ENCODE assay signal across 1 cellular context in genomic region chr3:17258823-17259436, GRCh38.
TF ChIP-seq lines count a peak whose summit lies in the region.

No MANE protein-coding gene starts in this region.

TF ChIP-seq in WTC11, 78 proteins besides CTCF, POLR2A, EP300 and RAD21 (continued from another document):
- TF ChIP-seq ZNF532 (CRISPR knock-in tag; IDR thresholded peaks at IDR 0.05; ENCODE audit: borderline replicate concordance) (no peak), EMX1 (CRISPR knock-in tag; IDR thresholded peaks at IDR 0.05) (no peak), OVOL2 (CRISPR knock-in tag; IDR thresholded peaks at IDR 0.05; ENCODE audit: borderline replicate concordance) (no peak), ELF4 (CRISPR knock-in tag; IDR thresholded peaks at IDR 0.05; ENCODE audit: low read depth) (no peak)
- TF ChIP-seq, protein P1, sequence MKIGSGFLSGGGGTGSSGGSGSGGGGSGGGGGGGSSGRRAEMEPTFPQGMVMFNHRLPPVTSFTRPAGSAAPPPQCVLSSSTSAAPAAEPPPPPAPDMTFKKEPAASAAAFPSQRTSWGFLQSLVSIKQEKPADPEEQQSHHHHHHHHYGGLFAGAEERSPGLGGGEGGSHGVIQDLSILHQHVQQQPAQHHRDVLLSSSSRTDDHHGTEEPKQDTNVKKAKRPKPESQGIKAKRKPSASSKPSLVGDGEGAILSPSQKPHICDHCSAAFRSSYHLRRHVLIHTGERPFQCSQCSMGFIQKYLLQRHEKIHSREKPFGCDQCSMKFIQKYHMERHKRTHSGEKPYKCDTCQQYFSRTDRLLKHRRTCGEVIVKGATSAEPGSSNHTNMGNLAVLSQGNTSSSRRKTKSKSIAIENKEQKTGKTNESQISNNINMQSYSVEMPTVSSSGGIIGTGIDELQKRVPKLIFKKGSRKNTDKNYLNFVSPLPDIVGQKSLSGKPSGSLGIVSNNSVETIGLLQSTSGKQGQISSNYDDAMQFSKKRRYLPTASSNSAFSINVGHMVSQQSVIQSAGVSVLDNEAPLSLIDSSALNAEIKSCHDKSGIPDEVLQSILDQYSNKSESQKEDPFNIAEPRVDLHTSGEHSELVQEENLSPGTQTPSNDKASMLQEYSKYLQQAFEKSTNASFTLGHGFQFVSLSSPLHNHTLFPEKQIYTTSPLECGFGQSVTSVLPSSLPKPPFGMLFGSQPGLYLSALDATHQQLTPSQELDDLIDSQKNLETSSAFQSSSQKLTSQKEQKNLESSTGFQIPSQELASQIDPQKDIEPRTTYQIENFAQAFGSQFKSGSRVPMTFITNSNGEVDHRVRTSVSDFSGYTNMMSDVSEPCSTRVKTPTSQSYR (CRISPR knock-in tag; IDR thresholded peaks at IDR 0.05): no peak
- TF ChIP-seq, protein P2, sequence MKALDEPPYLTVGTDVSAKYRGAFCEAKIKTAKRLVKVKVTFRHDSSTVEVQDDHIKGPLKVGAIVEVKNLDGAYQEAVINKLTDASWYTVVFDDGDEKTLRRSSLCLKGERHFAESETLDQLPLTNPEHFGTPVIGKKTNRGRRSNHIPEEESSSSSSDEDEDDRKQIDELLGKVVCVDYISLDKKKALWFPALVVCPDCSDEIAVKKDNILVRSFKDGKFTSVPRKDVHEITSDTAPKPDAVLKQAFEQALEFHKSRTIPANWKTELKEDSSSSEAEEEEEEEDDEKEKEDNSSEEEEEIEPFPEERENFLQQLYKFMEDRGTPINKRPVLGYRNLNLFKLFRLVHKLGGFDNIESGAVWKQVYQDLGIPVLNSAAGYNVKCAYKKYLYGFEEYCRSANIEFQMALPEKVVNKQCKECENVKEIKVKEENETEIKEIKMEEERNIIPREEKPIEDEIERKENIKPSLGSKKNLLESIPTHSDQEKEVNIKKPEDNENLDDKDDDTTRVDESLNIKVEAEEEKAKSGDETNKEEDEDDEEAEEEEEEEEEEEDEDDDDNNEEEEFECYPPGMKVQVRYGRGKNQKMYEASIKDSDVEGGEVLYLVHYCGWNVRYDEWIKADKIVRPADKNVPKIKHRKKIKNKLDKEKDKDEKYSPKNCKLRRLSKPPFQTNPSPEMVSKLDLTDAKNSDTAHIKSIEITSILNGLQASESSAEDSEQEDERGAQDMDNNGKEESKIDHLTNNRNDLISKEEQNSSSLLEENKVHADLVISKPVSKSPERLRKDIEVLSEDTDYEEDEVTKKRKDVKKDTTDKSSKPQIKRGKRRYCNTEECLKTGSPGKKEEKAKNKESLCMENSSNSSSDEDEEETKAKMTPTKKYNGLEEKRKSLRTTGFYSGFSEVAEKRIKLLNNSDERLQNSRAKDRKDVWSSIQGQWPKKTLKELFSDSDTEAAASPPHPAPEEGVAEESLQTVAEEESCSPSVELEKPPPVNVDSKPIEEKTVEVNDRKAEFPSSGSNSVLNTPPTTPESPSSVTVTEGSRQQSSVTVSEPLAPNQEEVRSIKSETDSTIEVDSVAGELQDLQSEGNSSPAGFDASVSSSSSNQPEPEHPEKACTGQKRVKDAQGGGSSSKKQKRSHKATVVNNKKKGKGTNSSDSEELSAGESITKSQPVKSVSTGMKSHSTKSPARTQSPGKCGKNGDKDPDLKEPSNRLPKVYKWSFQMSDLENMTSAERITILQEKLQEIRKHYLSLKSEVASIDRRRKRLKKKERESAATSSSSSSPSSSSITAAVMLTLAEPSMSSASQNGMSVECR (CRISPR knock-in tag; IDR thresholded peaks at IDR 0.05; ENCODE audit: borderline replicate concordance): no peak
- TF ChIP-seq, protein P3, sequence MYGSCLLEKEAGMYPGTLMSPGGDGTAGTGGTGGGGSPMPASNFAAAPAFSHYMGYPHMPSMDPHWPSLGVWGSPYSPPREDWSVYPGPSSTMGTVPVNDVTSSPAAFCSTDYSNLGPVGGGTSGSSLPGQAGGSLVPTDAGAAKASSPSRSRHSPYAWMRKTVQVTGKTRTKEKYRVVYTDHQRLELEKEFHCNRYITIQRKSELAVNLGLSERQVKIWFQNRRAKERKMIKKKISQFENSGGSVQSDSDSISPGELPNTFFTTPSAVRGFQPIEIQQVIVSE (CRISPR knock-in tag; IDR thresholded peaks at IDR 0.05; ENCODE audit: borderline replicate concordance): no peak
